1 cellular context compared by ENCODE assay signal in genomic region chr1:214466759-214467585, GRCh38.
TF ChIP-seq lines count a peak whose summit lies in the region.

No MANE protein-coding gene starts in this region.

TF ChIP-seq in WTC11, 78 proteins besides CTCF, POLR2A, EP300 and RAD21 (continued from another document):
- TF ChIP-seq E2F5 (CRISPR knock-in tag; IDR thresholded peaks at IDR 0.05) (no peak), ZNF423 (CRISPR knock-in tag; IDR thresholded peaks at IDR 0.05) (no peak), NFATC4 (CRISPR knock-in tag; IDR thresholded peaks at IDR 0.05) (no peak), GRHL2 (CRISPR knock-in tag; IDR thresholded peaks at IDR 0.05; ENCODE audit: insufficient replicate concordance, severe bottlenecking) (no peak), PRRX2 (CRISPR knock-in tag; IDR thresholded peaks at IDR 0.05) (no peak), ZNF416 (CRISPR knock-in tag; IDR thresholded peaks at IDR 0.05) (no peak), MXD4 (CRISPR knock-in tag; IDR thresholded peaks at IDR 0.05; ENCODE audit: borderline replicate concordance) (no peak)
- TF ChIP-seq, protein P1, sequence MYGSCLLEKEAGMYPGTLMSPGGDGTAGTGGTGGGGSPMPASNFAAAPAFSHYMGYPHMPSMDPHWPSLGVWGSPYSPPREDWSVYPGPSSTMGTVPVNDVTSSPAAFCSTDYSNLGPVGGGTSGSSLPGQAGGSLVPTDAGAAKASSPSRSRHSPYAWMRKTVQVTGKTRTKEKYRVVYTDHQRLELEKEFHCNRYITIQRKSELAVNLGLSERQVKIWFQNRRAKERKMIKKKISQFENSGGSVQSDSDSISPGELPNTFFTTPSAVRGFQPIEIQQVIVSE (CRISPR knock-in tag; IDR thresholded peaks at IDR 0.05; ENCODE audit: borderline replicate concordance): no peak
- TF ChIP-seq, protein P2, sequence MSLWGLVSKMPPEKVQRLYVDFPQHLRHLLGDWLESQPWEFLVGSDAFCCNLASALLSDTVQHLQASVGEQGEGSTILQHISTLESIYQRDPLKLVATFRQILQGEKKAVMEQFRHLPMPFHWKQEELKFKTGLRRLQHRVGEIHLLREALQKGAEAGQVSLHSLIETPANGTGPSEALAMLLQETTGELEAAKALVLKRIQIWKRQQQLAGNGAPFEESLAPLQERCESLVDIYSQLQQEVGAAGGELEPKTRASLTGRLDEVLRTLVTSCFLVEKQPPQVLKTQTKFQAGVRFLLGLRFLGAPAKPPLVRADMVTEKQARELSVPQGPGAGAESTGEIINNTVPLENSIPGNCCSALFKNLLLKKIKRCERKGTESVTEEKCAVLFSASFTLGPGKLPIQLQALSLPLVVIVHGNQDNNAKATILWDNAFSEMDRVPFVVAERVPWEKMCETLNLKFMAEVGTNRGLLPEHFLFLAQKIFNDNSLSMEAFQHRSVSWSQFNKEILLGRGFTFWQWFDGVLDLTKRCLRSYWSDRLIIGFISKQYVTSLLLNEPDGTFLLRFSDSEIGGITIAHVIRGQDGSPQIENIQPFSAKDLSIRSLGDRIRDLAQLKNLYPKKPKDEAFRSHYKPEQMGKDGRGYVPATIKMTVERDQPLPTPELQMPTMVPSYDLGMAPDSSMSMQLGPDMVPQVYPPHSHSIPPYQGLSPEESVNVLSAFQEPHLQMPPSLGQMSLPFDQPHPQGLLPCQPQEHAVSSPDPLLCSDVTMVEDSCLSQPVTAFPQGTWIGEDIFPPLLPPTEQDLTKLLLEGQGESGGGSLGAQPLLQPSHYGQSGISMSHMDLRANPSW (CRISPR knock-in tag; conservative IDR thresholded peaks at IDR 0.05; ENCODE audit: low read depth): no peak
- TF ChIP-seq, protein P3, sequence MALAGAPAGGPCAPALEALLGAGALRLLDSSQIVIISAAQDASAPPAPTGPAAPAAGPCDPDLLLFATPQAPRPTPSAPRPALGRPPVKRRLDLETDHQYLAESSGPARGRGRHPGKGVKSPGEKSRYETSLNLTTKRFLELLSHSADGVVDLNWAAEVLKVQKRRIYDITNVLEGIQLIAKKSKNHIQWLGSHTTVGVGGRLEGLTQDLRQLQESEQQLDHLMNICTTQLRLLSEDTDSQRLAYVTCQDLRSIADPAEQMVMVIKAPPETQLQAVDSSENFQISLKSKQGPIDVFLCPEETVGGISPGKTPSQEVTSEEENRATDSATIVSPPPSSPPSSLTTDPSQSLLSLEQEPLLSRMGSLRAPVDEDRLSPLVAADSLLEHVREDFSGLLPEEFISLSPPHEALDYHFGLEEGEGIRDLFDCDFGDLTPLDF (CRISPR knock-in tag; IDR thresholded peaks at IDR 0.05): no peak
